1 cellular context compared by ENCODE assay signal in the genomic region with DNA sequence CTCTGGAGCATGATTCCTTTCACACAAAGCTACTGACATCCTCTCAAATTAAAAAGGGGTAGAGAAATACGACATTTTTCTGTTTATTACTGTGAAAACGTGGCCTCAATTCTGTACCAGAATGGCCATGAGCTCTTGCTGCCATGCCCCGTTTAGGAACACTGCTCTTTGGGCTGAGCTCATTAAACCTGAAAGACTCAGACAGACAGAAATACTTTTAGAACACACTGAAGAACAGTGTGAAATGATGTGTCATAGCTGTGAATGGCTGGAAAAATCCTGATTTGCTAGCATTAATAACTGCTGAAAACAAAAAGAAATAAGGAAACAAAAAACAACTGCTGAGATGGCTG.
TF ChIP-seq lines count a peak whose summit lies in the region.

No MANE protein-coding gene starts in this region.

TF ChIP-seq in A549, 52 proteins besides CTCF, POLR2A, EP300 and RAD21 (continued from another document):
- no peak for TF ChIP-seq MAZ (IDR thresholded peaks at IDR 0.05; ENCODE audit: borderline replicate concordance, low read depth, low read length)
- no peak for TF ChIP-seq FOXS1 (CRISPR knock-in tag; IDR thresholded peaks at IDR 0.05)
- TF ChIP-seq HOXA7 (CRISPR knock-in tag; IDR thresholded peaks at IDR 0.05), result no peak
- TF ChIP-seq RNF2 (IDR thresholded peaks at IDR 0.05; ENCODE audit: borderline replicate concordance, low read depth), result no peak
- TF ChIP-seq, protein P1, sequence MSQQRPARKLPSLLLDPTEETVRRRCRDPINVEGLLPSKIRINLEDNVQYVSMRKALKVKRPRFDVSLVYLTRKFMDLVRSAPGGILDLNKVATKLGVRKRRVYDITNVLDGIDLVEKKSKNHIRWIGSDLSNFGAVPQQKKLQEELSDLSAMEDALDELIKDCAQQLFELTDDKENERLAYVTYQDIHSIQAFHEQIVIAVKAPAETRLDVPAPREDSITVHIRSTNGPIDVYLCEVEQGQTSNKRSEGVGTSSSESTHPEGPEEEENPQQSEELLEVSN (IDR thresholded peaks at IDR 0.05; ENCODE audit: borderline replicate concordance, low read depth), result no peak
- no peak for TF ChIP-seq ZFP36 (IDR thresholded peaks at IDR 0.05; ENCODE audit: borderline replicate concordance, partially characterized antibody)
TF ChIP-seq in A549: peak in this region for 0.
